23 cellular contexts compared by ENCODE assay signal in genomic region chr1:101728029-101728428, GRCh38.
A peak's percentile ranks its signal among the peaks of the same experiment; 100 is the strongest.
DNase-seq lines count a peak whose midpoint lies in the region; ATAC-seq and TF ChIP-seq lines count a peak whose summit lies in the region.
"Had no signal": no experiment of that assay in that cellular context is flagged by ENCODE, and none has a peak within 500 bp of the region (broad histone marks: within the 10 kb centered on the region; RNA-seq: fewer than 3 reads in every experiment).

No MANE protein-coding gene starts in this region.

- TF ChIP-seq CTCF in GM12864 (IDR thresholded peaks at IDR 0.05; ENCODE audit: low read depth, low read length, missing control alignments) (no peak), smooth muscle cell (IDR thresholded peaks at IDR 0.05; ENCODE audit: borderline replicate concordance, insufficient read depth, poor library complexity, severe bottlenecking) (no peak)

- H4K20me1 ChIP-seq in smooth muscle cell (ENCODE audit: low read depth), result no peaks in the 10 kb centered on the region
- H4K20me1 ChIP-seq: BLaER1 had no signal

- no peak overlapping the region for H3K27ac ChIP-seq in smooth muscle cell (ENCODE audit: low read depth)
- H3K27ac ChIP-seq: BLaER1, heart right ventricle, right atrium auricular region, SJSA1, stomach, upper lobe of left lung had no signal

- in situ Hi-C loops in G401 (cut with HindIII; ENCODE audit: low sequenced_read_pairs), result no loop called here

- no peak overlapping the region for H3K9ac ChIP-seq in smooth muscle cell (ENCODE audit: low read depth)
- H3K9ac ChIP-seq: BLaER1 had no signal

- H2AFZ ChIP-seq in smooth muscle cell (ENCODE audit: low read depth), result no peak overlapping the region

- H3K4me3 ChIP-seq in GM12864 (ENCODE audit: low read depth, low read length) (no peak overlapping the region), smooth muscle cell (no peak overlapping the region)
- H3K4me3 ChIP-seq: BLaER1, heart right ventricle, lung, right atrium auricular region, SJSA1, stomach, upper lobe of left lung had no signal

- no peak overlapping the region for H3K4me2 ChIP-seq in smooth muscle cell
- H3K4me2 ChIP-seq: BLaER1 had no signal

- H3K9me3 ChIP-seq in smooth muscle cell (replicated peaks; ENCODE audit: low read depth), result no peaks in the 10 kb centered on the region
- H3K9me3 ChIP-seq: BLaER1, heart right ventricle, right atrium auricular region, SJSA1, stomach, upper lobe of left lung had no signal

- H3K79me2 ChIP-seq in smooth muscle cell (ENCODE audit: low read depth), result no peaks in the 10 kb centered on the region

- H3K27me3 ChIP-seq in smooth muscle cell (ENCODE audit: low read depth), result no peaks in the 10 kb centered on the region
- H3K27me3 ChIP-seq: BLaER1, heart right ventricle, right atrium auricular region, SJSA1, stomach, upper lobe of left lung had no signal

- no peaks in the 10 kb centered on the region for H3F3A ChIP-seq in smooth muscle cell (ENCODE audit: low read depth)

- peak; percentile 26 for DNase-seq in GM12864 (ENCODE audit: low read depth)
- no peak for DNase-seq in activated CD4-positive, alpha-beta T cell treated with anti-CD3 and anti-CD28 coated beads, Interleukin-2, amount 50 U/mL, for 1 hour
- no peak for DNase-seq in smooth muscle cell (lab: John Stamatoyannopoulos, UW; ENCODE audit: unreplicated experiment)
- DNase-seq in DMS79 treated with DMSO at 0.1 percent for 48 hours (lab: John Stamatoyannopoulos, UW), result no peak
- no peak for DNase-seq in G401 (ENCODE audit: low spot score)
- DNase-seq: activated CD4-positive, CD25-positive, alpha-beta regulatory T cell treated with anti-CD3 and anti-CD28 coated beads, Interleukin-2, amount 50 U/mL, for 72 hours; activated CD8-positive, alpha-beta memory T cell treated with anti-CD3 and anti-CD28 coated beads, Interleukin-2, amount 50 U/mL, for 4 hours; activated naive CD4-positive, alpha-beta T cell; effector CD8-positive, alpha-beta T cell; heart right ventricle; NCI-H187 treated with DMSO at 0.1 percent for 48 hours; NCI-H510A; occipital lobe; OCI-M1; stomach; upper lobe of left lung had no signal

- 85% methylated on average over 5 of the region's 5 CpGs for WGBS in smooth muscle cell (ENCODE audit: low lambda C conversion rate)

- ATAC-seq in GM19328 (IDR thresholded peaks at IDR 0.05; ENCODE audit: unreplicated experiment) (peak; percentile 53), HG02610 (IDR thresholded peaks at IDR 0.05; ENCODE audit: unreplicated experiment) (peak; percentile 90), HG03432 (IDR thresholded peaks at IDR 0.05; ENCODE audit: unreplicated experiment) (peak; percentile 84)
- ATAC-seq: heart right ventricle had no signal

- H3K36me3 ChIP-seq in smooth muscle cell (ENCODE audit: low read depth), result no peaks in the 10 kb centered on the region
- H3K36me3 ChIP-seq: BLaER1, heart right ventricle, right atrium auricular region, SJSA1, stomach, upper lobe of left lung had no signal

- H3K4me1 ChIP-seq in smooth muscle cell (ENCODE audit: low read depth), result no peaks in the 10 kb centered on the region
- H3K4me1 ChIP-seq: BLaER1, heart right ventricle, right atrium auricular region, SJSA1, stomach, upper lobe of left lung had no signal
